Comparison of ENCODE assay signal across 1 cellular context in the genomic region with DNA sequence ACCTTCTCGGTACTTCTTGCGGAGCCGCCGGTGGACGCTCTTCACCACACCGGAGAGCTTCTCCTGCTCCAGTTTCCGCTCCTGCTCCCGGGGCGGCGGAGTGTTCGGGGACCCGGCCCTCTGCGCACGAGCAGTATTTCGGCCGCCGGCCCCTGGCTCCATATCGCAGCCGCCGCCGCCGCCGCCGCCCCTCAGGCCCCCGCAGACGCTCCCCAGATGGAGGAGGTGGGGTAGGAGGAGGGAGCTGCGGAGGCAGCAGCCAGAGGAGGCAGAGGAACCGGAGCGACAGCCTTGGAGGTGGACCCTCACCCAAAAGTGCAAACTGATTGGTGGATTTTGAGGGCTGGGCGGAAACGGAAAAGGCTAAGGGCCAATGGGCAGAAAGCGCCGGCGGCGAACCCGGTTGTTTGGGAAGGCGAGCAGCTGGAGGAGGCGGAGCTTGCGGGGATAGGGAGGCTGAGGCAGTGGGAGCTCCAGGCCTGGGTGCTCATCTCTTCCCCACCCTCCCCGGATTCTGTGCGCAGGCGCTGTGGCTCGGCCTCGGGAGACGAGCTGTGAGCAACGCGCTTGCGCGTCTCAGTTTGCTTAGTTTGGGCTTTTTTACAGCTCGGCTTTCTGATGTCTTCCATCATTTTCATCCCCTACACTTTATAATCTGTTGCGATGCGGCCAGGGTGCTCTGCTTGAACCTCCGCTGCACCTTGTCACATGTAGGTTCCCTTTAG.
A peak's percentile ranks its signal among the peaks of the same experiment; 100 is the strongest.
TF ChIP-seq lines count a peak whose summit lies in the region.

No MANE protein-coding gene starts in this region.

TF ChIP-seq in HepG2, 621 proteins besides CTCF, POLR2A, EP300 and RAD21 (continued from another document and continues in another):
- TF ChIP-seq, protein P1, sequence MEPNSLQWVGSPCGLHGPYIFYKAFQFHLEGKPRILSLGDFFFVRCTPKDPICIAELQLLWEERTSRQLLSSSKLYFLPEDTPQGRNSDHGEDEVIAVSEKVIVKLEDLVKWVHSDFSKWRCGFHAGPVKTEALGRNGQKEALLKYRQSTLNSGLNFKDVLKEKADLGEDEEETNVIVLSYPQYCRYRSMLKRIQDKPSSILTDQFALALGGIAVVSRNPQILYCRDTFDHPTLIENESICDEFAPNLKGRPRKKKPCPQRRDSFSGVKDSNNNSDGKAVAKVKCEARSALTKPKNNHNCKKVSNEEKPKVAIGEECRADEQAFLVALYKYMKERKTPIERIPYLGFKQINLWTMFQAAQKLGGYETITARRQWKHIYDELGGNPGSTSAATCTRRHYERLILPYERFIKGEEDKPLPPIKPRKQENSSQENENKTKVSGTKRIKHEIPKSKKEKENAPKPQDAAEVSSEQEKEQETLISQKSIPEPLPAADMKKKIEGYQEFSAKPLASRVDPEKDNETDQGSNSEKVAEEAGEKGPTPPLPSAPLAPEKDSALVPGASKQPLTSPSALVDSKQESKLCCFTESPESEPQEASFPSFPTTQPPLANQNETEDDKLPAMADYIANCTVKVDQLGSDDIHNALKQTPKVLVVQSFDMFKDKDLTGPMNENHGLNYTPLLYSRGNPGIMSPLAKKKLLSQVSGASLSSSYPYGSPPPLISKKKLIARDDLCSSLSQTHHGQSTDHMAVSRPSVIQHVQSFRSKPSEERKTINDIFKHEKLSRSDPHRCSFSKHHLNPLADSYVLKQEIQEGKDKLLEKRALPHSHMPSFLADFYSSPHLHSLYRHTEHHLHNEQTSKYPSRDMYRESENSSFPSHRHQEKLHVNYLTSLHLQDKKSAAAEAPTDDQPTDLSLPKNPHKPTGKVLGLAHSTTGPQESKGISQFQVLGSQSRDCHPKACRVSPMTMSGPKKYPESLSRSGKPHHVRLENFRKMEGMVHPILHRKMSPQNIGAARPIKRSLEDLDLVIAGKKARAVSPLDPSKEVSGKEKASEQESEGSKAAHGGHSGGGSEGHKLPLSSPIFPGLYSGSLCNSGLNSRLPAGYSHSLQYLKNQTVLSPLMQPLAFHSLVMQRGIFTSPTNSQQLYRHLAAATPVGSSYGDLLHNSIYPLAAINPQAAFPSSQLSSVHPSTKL (CRISPR knock-in tag; IDR thresholded peaks at IDR 0.05) = peak; percentile 36; the same call in 1 of the 2 replicates
- no peak for TF ChIP-seq CCDC6 (CRISPR knock-in tag; IDR thresholded peaks at IDR 0.05)
- no peak for TF ChIP-seq TBL1XR1 (IDR thresholded peaks at IDR 0.05; ENCODE audit: borderline replicate concordance, low read length, partially characterized antibody)
- TF ChIP-seq, protein P2, sequence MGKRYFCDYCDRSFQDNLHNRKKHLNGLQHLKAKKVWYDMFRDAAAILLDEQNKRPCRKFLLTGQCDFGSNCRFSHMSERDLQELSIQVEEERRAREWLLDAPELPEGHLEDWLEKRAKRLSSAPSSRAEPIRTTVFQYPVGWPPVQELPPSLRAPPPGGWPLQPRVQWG (CRISPR knock-in tag; IDR thresholded peaks at IDR 0.05; ENCODE audit: borderline replicate concordance, low read depth) = no peak
- TF ChIP-seq, protein P3, sequence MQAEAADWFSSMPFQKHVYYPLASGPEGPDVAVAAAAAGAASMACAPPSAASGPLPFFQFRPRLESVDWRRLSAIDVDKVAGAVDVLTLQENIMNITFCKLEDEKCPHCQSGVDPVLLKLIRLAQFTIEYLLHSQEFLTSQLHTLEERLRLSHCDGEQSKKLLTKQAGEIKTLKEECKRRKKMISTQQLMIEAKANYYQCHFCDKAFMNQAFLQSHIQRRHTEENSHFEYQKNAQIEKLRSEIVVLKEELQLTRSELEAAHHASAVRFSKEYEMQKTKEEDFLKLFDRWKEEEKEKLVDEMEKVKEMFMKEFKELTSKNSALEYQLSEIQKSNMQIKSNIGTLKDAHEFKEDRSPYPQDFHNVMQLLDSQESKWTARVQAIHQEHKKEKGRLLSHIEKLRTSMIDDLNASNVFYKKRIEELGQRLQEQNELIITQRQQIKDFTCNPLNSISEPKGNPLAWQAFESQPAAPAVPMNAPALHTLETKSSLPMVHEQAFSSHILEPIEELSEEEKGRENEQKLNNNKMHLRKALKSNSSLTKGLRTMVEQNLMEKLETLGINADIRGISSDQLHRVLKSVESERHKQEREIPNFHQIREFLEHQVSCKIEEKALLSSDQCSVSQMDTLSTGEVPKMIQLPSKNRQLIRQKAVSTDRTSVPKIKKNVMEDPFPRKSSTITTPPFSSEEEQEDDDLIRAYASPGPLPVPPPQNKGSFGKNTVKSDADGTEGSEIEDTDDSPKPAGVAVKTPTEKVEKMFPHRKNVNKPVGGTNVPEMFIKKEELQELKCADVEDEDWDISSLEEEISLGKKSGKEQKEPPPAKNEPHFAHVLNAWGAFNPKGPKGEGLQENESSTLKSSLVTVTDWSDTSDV (CRISPR knock-in tag; IDR thresholded peaks at IDR 0.05) = no peak
- TF ChIP-seq, protein P4, sequence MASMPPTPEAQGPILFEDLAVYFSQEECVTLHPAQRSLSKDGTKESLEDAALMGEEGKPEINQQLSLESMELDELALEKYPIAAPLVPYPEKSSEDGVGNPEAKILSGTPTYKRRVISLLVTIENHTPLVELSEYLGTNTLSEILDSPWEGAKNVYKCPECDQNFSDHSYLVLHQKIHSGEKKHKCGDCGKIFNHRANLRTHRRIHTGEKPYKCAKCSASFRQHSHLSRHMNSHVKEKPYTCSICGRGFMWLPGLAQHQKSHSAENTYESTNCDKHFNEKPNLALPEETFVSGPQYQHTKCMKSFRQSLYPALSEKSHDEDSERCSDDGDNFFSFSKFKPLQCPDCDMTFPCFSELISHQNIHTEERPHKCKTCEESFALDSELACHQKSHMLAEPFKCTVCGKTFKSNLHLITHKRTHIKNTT (CRISPR knock-in tag; IDR thresholded peaks at IDR 0.05) = no peak
- TF ChIP-seq, protein P5, sequence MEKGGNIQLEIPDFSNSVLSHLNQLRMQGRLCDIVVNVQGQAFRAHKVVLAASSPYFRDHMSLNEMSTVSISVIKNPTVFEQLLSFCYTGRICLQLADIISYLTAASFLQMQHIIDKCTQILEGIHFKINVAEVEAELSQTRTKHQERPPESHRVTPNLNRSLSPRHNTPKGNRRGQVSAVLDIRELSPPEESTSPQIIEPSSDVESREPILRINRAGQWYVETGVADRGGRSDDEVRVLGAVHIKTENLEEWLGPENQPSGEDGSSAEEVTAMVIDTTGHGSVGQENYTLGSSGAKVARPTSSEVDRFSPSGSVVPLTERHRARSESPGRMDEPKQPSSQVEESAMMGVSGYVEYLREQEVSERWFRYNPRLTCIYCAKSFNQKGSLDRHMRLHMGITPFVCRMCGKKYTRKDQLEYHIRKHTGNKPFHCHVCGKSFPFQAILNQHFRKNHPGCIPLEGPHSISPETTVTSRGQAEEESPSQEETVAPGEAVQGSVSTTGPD (CRISPR knock-in tag; IDR thresholded peaks at IDR 0.05) = no peak
- TF ChIP-seq SPEN (CRISPR knock-in tag; IDR thresholded peaks at IDR 0.05; ENCODE audit: low read depth) = no peak; the same call in 1 of the 2 replicates
- no peak for TF ChIP-seq FOXO1 (CRISPR knock-in tag; IDR thresholded peaks at IDR 0.05)
- TF ChIP-seq, protein P6, sequence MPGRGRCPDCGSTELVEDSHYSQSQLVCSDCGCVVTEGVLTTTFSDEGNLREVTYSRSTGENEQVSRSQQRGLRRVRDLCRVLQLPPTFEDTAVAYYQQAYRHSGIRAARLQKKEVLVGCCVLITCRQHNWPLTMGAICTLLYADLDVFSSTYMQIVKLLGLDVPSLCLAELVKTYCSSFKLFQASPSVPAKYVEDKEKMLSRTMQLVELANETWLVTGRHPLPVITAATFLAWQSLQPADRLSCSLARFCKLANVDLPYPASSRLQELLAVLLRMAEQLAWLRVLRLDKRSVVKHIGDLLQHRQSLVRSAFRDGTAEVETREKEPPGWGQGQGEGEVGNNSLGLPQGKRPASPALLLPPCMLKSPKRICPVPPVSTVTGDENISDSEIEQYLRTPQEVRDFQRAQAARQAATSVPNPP (CRISPR knock-in tag; IDR thresholded peaks at IDR 0.05) = no peak
- no peak for TF ChIP-seq ZNF282 (IDR thresholded peaks at IDR 0.05; ENCODE audit: partially characterized antibody)
- TF ChIP-seq MTF2 (CRISPR knock-in tag; IDR thresholded peaks at IDR 0.05; ENCODE audit: borderline replicate concordance) = peak; percentile 43; the same call in 1 of the 2 replicates
- TF ChIP-seq, protein P7, sequence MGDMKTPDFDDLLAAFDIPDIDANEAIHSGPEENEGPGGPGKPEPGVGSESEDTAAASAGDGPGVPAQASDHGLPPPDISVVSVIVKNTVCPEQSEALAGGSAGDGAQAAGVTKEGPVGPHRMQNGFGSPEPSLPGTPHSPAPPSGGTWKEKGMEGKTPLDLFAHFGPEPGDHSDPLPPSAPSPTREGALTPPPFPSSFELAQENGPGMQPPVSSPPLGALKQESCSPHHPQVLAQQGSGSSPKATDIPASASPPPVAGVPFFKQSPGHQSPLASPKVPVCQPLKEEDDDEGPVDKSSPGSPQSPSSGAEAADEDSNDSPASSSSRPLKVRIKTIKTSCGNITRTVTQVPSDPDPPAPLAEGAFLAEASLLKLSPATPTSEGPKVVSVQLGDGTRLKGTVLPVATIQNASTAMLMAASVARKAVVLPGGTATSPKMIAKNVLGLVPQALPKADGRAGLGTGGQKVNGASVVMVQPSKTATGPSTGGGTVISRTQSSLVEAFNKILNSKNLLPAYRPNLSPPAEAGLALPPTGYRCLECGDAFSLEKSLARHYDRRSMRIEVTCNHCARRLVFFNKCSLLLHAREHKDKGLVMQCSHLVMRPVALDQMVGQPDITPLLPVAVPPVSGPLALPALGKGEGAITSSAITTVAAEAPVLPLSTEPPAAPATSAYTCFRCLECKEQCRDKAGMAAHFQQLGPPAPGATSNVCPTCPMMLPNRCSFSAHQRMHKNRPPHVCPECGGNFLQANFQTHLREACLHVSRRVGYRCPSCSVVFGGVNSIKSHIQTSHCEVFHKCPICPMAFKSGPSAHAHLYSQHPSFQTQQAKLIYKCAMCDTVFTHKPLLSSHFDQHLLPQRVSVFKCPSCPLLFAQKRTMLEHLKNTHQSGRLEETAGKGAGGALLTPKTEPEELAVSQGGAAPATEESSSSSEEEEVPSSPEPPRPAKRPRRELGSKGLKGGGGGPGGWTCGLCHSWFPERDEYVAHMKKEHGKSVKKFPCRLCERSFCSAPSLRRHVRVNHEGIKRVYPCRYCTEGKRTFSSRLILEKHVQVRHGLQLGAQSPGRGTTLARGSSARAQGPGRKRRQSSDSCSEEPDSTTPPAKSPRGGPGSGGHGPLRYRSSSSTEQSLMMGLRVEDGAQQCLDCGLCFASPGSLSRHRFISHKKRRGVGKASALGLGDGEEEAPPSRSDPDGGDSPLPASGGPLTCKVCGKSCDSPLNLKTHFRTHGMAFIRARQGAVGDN (CRISPR knock-in tag; IDR thresholded peaks at IDR 0.05) = peak; percentile 75
- TF ChIP-seq ZFP36 (IDR thresholded peaks at IDR 0.05; ENCODE audit: borderline replicate concordance, low read depth, low read length, partially characterized antibody) = no peak
- TF ChIP-seq ZNF232 (CRISPR knock-in tag; IDR thresholded peaks at IDR 0.05; ENCODE audit: borderline replicate concordance) = no peak
- TF ChIP-seq, protein P8, sequence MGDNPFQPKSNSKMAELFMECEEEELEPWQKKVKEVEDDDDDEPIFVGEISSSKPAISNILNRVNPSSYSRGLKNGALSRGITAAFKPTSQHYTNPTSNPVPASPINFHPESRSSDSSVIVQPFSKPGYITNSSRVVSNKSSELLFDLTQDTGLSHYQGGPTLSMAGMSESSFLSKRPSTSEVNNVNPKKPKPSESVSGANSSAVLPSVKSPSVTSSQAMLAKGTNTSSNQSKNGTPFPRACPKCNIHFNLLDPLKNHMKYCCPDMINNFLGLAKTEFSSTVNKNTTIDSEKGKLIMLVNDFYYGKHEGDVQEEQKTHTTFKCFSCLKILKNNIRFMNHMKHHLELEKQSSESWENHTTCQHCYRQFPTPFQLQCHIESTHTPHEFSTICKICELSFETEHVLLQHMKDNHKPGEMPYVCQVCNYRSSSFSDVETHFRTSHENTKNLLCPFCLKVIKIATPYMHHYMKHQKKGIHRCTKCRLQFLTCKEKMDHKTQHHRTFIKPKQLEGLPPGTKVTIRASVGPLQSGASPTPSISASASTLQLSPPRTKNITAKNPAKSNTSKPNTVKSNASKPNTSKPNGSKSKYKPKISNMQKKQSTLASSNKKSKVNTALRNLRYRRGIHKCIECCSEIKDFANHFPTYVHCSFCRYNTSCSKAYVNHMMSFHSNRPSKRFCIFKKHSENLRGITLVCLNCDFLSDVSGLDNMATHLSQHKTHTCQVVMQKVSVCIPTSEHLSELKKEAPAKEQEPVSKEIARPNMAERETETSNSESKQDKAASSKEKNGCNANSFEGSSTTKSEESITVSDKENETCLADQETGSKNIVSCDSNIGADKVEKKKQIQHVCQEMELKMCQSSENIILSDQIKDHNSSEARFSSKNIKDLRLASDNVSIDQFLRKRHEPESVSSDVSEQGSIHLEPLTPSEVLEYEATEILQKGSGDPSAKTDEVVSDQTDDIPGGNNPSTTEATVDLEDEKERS (CRISPR knock-in tag; IDR thresholded peaks at IDR 0.05) = no peak
- no peak for TF ChIP-seq PHB2 (IDR thresholded peaks at IDR 0.05; ENCODE audit: partially characterized antibody)
- no peak for TF ChIP-seq ZNF260 (CRISPR knock-in tag; IDR thresholded peaks at IDR 0.05; ENCODE audit: borderline replicate concordance, low read depth)
- no peak for TF ChIP-seq ATAD3A (CRISPR knock-in tag; IDR thresholded peaks at IDR 0.05)
- TF ChIP-seq NRL (CRISPR knock-in tag; IDR thresholded peaks at IDR 0.05; ENCODE audit: borderline replicate concordance) = 0 out of 2 replicates have a peak, but pooled peaks have one; percentile 18
- TF ChIP-seq, protein P9, sequence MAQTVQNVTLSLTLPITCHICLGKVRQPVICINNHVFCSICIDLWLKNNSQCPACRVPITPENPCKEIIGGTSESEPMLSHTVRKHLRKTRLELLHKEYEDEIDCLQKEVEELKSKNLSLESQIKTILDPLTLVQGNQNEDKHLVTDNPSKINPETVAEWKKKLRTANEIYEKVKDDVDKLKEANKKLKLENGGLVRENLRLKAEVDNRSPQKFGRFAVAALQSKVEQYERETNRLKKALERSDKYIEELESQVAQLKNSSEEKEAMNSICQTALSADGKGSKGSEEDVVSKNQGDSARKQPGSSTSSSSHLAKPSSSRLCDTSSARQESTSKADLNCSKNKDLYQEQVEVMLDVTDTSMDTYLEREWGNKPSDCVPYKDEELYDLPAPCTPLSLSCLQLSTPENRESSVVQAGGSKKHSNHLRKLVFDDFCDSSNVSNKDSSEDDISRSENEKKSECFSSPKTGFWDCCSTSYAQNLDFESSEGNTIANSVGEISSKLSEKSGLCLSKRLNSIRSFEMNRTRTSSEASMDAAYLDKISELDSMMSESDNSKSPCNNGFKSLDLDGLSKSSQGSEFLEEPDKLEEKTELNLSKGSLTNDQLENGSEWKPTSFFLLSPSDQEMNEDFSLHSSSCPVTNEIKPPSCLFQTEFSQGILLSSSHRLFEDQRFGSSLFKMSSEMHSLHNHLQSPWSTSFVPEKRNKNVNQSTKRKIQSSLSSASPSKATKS (CRISPR knock-in tag; IDR thresholded peaks at IDR 0.05) = no peak
- TF ChIP-seq ZBTB38 (CRISPR knock-in tag; IDR thresholded peaks at IDR 0.05) = no peak; the same call in 1 of the 2 replicates
- no peak for TF ChIP-seq ZNF7 (CRISPR knock-in tag; IDR thresholded peaks at IDR 0.05)
- TF ChIP-seq FOXC1 (CRISPR knock-in tag; IDR thresholded peaks at IDR 0.05; ENCODE audit: borderline replicate concordance) = no peak; the same call in 1 of the 2 replicates
- no peak for TF ChIP-seq ZFP1 (CRISPR knock-in tag; IDR thresholded peaks at IDR 0.05)
- TF ChIP-seq ARNT2 (CRISPR knock-in tag; IDR thresholded peaks at IDR 0.05; ENCODE audit: low read depth) = no peak
- TF ChIP-seq ZC3H4 (CRISPR knock-in tag; IDR thresholded peaks at IDR 0.05; ENCODE audit: borderline replicate concordance) = no peak
- no peak for TF ChIP-seq ZNF354B (CRISPR knock-in tag; IDR thresholded peaks at IDR 0.05)
